ENCODE assay signal across 8 cellular contexts in genomic region chr6:11277275-11278206, GRCh38. TPM values are rescaled to one million over a fixed set of nuclear protein-coding genes. Genes with fewer than 3 reads are reported as not detected.
A peak's percentile ranks its signal among the peaks of the same experiment; 100 is the strongest.
DNase-seq lines count a peak whose midpoint lies in the region; ATAC-seq and TF ChIP-seq lines count a peak whose summit lies in the region.

No MANE protein-coding gene starts in this region.

- H3K9me3 Mint-ChIP-seq in activated CD4-positive, alpha-beta memory T cell treated with anti-CD3 and anti-CD28 coated beads, Interleukin-2, amount 10 ng/mL, durations not matched to agents 7 days and 5 days = no peaks in the 10 kb centered on the region
- H3K9me3 Mint-ChIP-seq in immature natural killer cell = no peaks in the 10 kb centered on the region
- H3K9me3 Mint-ChIP-seq in type B pancreatic cell = no peaks in the 10 kb centered on the region

- H3K36me3 Mint-ChIP-seq in activated CD4-positive, alpha-beta memory T cell treated with anti-CD3 and anti-CD28 coated beads, Interleukin-2, amount 10 ng/mL, durations not matched to agents 7 days and 5 days (ENCODE audit: low read depth) = peaks cover 48% of the 10 kb centered on the region
- H3K36me3 Mint-ChIP-seq in immature natural killer cell = peaks cover 11 to 35% (median 14%) of the 10 kb centered on the region in 3 donors
- peaks cover 3% of the 10 kb centered on the region for H3K36me3 Mint-ChIP-seq in type B pancreatic cell

- peak overlapping the region; percentile 12 for H3K4me3 Mint-ChIP-seq in activated CD4-positive, alpha-beta memory T cell treated with anti-CD3 and anti-CD28 coated beads, Interleukin-2, amount 10 ng/mL, durations not matched to agents 7 days and 5 days
- H3K4me3 Mint-ChIP-seq in immature natural killer cell = peak overlapping the region in 1 of 5 donors; percentile 53
- H3K4me3 Mint-ChIP-seq in type B pancreatic cell = peak overlapping the region; percentile 21

- H3K27ac Mint-ChIP-seq in activated CD4-positive, alpha-beta memory T cell treated with anti-CD3 and anti-CD28 coated beads, Interleukin-2, amount 10 ng/mL, durations not matched to agents 7 days and 5 days = peak overlapping the region; percentile 75
- H3K27ac Mint-ChIP-seq in immature natural killer cell = peak overlapping the region; percentile 12 to 83 (median 67)
- peak overlapping the region; percentile 30 for H3K27ac Mint-ChIP-seq in type B pancreatic cell

- DNase-seq in AG20443 (ENCODE audit: low spot score) (peak; percentile 75), immature natural killer cell (no peak), type B pancreatic cell (ENCODE audit: extremely low spot score, unreplicated experiment) (no peak), RPMI8226 (no peak), T-helper 9 cell (no peak)
- no peak for DNase-seq in activated CD4-positive, alpha-beta memory T cell treated with anti-CD3 and anti-CD28 coated beads, Interleukin-2, amount 10 ng/mL, durations not matched to agents 7 days and 5 days

- POLR2A ChIA-PET in activated CD4-positive, alpha-beta memory T cell treated with anti-CD3 and anti-CD28 coated beads, Interleukin-2, amount 10 ng/mL, durations not matched to agents 7 days and 5 days (lab: Charles Lee) = interaction anchor here (0.9 to 3.0 kb wide), 11 partner anchors 10 to 137 kb away, joined by 3 to 17 read pairs (median 4); partner anchors contain the start of gene NEDD9

- CTCF ChIA-PET in activated CD4-positive, alpha-beta memory T cell treated with anti-CD3 and anti-CD28 coated beads, Interleukin-2, amount 10 ng/mL, durations not matched to agents 7 days and 5 days (lab: Charles Lee) = interaction anchor here (1.0 to 1.4 kb wide), 2 partner anchors 136 to 219 kb away, joined by 3 to 5 read pairs; no protein-coding TSS in a partner anchor

- H3K27me3 Mint-ChIP-seq in activated CD4-positive, alpha-beta memory T cell treated with anti-CD3 and anti-CD28 coated beads, Interleukin-2, amount 10 ng/mL, durations not matched to agents 7 days and 5 days = no peaks in the 10 kb centered on the region
- H3K27me3 Mint-ChIP-seq in immature natural killer cell (ENCODE audit: low read depth in 3 of 3) (peaks cover 0 to 2% (median 0%) of the 10 kb centered on the region in 3 donors), type B pancreatic cell (peaks cover 13% of the 10 kb centered on the region)

- no peak for TF ChIP-seq CTCF in type B pancreatic cell (conservative IDR thresholded peaks at IDR 0.05)

- ATAC-seq in GM18867 (IDR thresholded peaks at IDR 0.05; ENCODE audit: unreplicated experiment) (peak; percentile 47), HG03039 (IDR thresholded peaks at IDR 0.05; ENCODE audit: unreplicated experiment) (peak; percentile 55)

- H3K4me1 Mint-ChIP-seq in activated CD4-positive, alpha-beta memory T cell treated with anti-CD3 and anti-CD28 coated beads, Interleukin-2, amount 10 ng/mL, durations not matched to agents 7 days and 5 days = peaks cover 43% of the 10 kb centered on the region
- H3K4me1 Mint-ChIP-seq in immature natural killer cell = peaks cover 40 to 67% of the 10 kb centered on the region in 2 donors
- peaks cover 37% of the 10 kb centered on the region for H3K4me1 Mint-ChIP-seq in type B pancreatic cell (ENCODE audit: unreplicated experiment)

RNA-seq across cellular contexts. Expression of gene NEDD9, which starts 45.1 kb away (rescaled TPM):
- 10 to 100 TPM; 60.1 to 64.8 TPM for total RNA-seq in activated CD4-positive, alpha-beta memory T cell treated with anti-CD3 and anti-CD28 coated beads, Interleukin-2, amount 10 ng/mL, durations not matched to agents 7 days and 5 days
- polyA plus RNA-seq in immature natural killer cell = 10 to 100 TPM; 26.2 to 73.6 (median 27.6) TPM
- 21.3 and 29.0 TPM in 2 replicates for total RNA-seq in type B pancreatic cell (ENCODE audit: low replicate concordance)
